Comparison of ENCODE assay signal across 1 cellular context in the genomic region with DNA sequence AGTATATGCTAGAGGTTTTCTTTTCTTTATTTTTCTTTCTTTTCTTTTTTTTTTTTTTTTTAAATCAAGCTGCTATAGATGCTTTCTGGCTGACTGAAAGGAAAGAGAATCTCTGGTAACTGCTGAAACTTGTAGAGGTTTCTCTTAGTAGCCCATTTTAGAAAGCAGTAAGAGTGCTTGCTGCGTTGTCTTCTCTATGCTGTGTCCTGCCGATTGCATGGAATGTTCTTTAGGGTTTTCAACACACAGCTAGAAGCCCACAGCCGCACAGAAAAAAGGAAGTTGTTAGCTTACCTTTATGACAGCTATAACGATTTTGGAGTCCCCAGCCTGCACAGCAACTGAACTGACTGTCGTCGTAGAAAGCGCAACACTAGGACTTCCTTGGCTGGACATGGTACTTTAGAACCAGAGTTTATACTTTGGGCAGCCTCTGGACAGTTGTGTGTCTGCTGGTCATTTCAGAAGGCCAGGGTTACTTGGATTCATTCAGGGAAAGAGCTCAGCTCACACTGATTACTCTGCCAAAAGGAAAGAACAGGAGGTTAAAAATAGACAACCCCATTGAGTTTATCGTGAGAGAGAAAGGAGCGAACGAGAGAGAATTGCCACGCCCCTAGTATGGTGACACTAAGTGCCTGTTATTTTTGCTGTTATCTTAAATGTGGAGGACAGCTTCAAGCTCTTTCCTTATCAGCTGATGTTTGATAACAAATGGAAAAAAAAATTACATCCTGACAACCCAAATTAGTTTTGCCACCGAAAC.
A peak's percentile ranks its signal among the peaks of the same experiment; 100 is the strongest.
TF ChIP-seq lines count a peak whose summit lies in the region.

Gene CCDC141 (minus strand): TSS at position 592 of the 766 bp plus-strand sequence. CDS start 196 bp downstream, at position 396.

TF ChIP-seq in HepG2, 621 proteins besides CTCF, POLR2A, EP300 and RAD21:
- TF ChIP-seq ZNF549 (CRISPR knock-in tag; IDR thresholded peaks at IDR 0.05) (0 out of 2 replicates have a peak, but pooled peaks have one; percentile 53), ZNF512 (CRISPR knock-in tag; IDR thresholded peaks at IDR 0.05) (no peak), HNF4A (CRISPR knock-in tag; IDR thresholded peaks at IDR 0.05) (0 out of 2 replicates have a peak, but pooled peaks have one; percentile 17), PRMT3 (CRISPR knock-in tag; IDR thresholded peaks at IDR 0.05; ENCODE audit: borderline replicate concordance, low read depth) (no peak)
